9 cellular contexts compared by ENCODE assay signal in genomic region chr12:57753938-57754337, GRCh38. TPM values are rescaled to one million over a fixed set of nuclear protein-coding genes. Genes with fewer than 3 reads are reported as not detected.
DNase-seq lines count a peak whose midpoint lies in the region; ATAC-seq, FAIRE-seq and TF ChIP-seq lines count a peak whose summit lies in the region.
"Had no signal": no experiment of that assay in that cellular context is flagged by ENCODE, and none has a peak within 500 bp of the region (broad histone marks: within the 10 kb centered on the region; RNA-seq: fewer than 3 reads in every experiment).

No MANE protein-coding gene starts in this region.

- H3K36me3 Mint-ChIP-seq in CD8-positive, alpha-beta T cell = peaks cover 39% of the 10 kb centered on the region
- H3K36me3 Mint-ChIP-seq in nephron progenitor cell (ENCODE audit: low read depth) = peaks cover 33% of the 10 kb centered on the region

- H4K20me1 ChIP-seq in K562 (replicated peaks; ENCODE audit: control insufficient read depth, insufficient read depth, low read length) = no peaks in the 10 kb centered on the region

- no peak for ATAC-seq in CD8-positive, alpha-beta T cell
- ATAC-seq in K562 (no peak), left colon (no peak), GM21576 (IDR thresholded peaks at IDR 0.05; ENCODE audit: unreplicated experiment) (no peak)
- ATAC-seq: Right ventricle myocardium inferior had no signal

- BruUV-seq in K562 (replicated peaks; lab: Mats Ljungman, UMichigan) = no TSS peak

- intact Hi-C loops in CD8-positive, alpha-beta T cell (cut with DNase I, micrococcal nuclease) = loop anchor here (2.0 to 5.0 kb wide), 6 partner anchors 61 to 1827 kb away; partner anchors contain the start of genes CTDSP2 (in 1 of the 2), MBD6 (in 1 of the 2), NAB2 (in 1 of the 2) and PYM1 (in 1 of the 2)
- intact Hi-C loops in K562 (cut with micrococcal nuclease) = loop anchor here (2.0 kb wide), 1 partner anchor 19 kb away; the partner anchor contains the start of genes EEF1AKMT3 and METTL1
- intact Hi-C loops in left colon (cut with DNase I, micrococcal nuclease) = no loop called here

- H3K36me3 ChIP-seq in CD8-positive, alpha-beta T cell (ENCODE audit: insufficient read depth, low read length) = peaks cover 5% of the 10 kb centered on the region
- H3K36me3 ChIP-seq in K562 (ENCODE audit: control insufficient read depth, insufficient read depth, low read length) = peaks cover 39% of the 10 kb centered on the region

- no peak for TF ChIP-seq CTCF in CD8-positive, alpha-beta T cell (IDR thresholded peaks at IDR 0.05)
- TF ChIP-seq CTCF in K562 (IDR thresholded peaks at IDR 0.05 in 2 of 3, conservative IDR thresholded peaks at IDR 0.05 in 1 of 3; ENCODE audit: insufficient read depth in 2 of 3, low read depth in 1 of 3, low read length in 3 of 3) (no peak), nephron progenitor cell (IDR thresholded peaks at IDR 0.05) (no peak)

- H3K4me3 ChIP-seq in CD8-positive, alpha-beta T cell (ENCODE audit: low read depth, low read length) = no peak overlapping the region
- peak overlapping the region; percentile 57 for H3K4me3 ChIP-seq in Jurkat, Clone E6-1 (ENCODE audit: low read length)
- H3K4me3 ChIP-seq in K562 = 0 out of 2 replicates have a peak overlapping the region, but pooled peaks have one; percentile 9

- WGBS in K562 (ENCODE audit: insufficient coverage, low coverage, missing lambda C conversion rate) = 29% methylated on average over 1 of the region's 1 CpG

- no peaks in the 10 kb centered on the region for H3K9me3 Mint-ChIP-seq in CD8-positive, alpha-beta T cell
- no peaks in the 10 kb centered on the region for H3K9me3 Mint-ChIP-seq in nephron progenitor cell

- TF ChIP-seq RAD21 in K562 (CRISPR knock-in tag; conservative IDR thresholded peaks at IDR 0.05 in 1 of 2, IDR thresholded peaks at IDR 0.05 in 1 of 2) = no peak

- H3K4me1 Mint-ChIP-seq in CD8-positive, alpha-beta T cell (ENCODE audit: low read depth) = peaks cover 60% of the 10 kb centered on the region
- H3K4me1 Mint-ChIP-seq in nephron progenitor cell = peaks cover 53% of the 10 kb centered on the region

- H3K4me3 Mint-ChIP-seq in CD8-positive, alpha-beta T cell = peak overlapping the region; percentile 87
- H3K4me3 Mint-ChIP-seq in nephron progenitor cell = peak overlapping the region; percentile 91

- POLR2A ChIA-PET in CD8-positive, alpha-beta T cell (lab: Charles Lee) = interaction anchor here (0.6 to 1.4 kb wide), 2 partner anchors 11 to 93 kb away, joined by 3 read pairs; partner anchors contain the start of gene CTDSP2
- POLR2A ChIA-PET in K562 (lab: Yijun Ruan, JAX) = interaction anchor here (0.9 to 1.0 kb wide), 4 partner anchors 8 to 22 kb away, joined by 3 to 5 read pairs (median 3); partner anchors contain the start of genes EEF1AKMT3 and METTL1

- peaks cover 52% of the 10 kb centered on the region for H3K4me1 ChIP-seq in CD8-positive, alpha-beta T cell (ENCODE audit: insufficient read depth, low read length)
- peaks cover 40% of the 10 kb centered on the region in 2 experiments for H3K4me1 ChIP-seq in K562 (replicated peaks in 1 of 2; ENCODE audit: control insufficient read depth in 2 of 2, insufficient read depth in 2 of 2, low read length in 2 of 2)

- TF ChIP-seq POLR2A in K562 (conservative IDR thresholded peaks at IDR 0.05) = no peak

- H2AFZ ChIP-seq in K562 (ENCODE audit: low read depth, low read length) = peak overlapping the region; percentile 64

- in situ Hi-C loops in K562 (cut with MboI) = no loop called here

- H3K27ac Mint-ChIP-seq in CD8-positive, alpha-beta T cell = peak overlapping the region; percentile 88
- peak overlapping the region; percentile 47 for H3K27ac Mint-ChIP-seq in nephron progenitor cell

- no peaks in the 10 kb centered on the region for H3K27me3 Mint-ChIP-seq in CD8-positive, alpha-beta T cell (ENCODE audit: low read depth)
- H3K27me3 Mint-ChIP-seq in nephron progenitor cell (ENCODE audit: low read depth, poor library complexity) = peaks cover 60% of the 10 kb centered on the region

- H3K9me1 ChIP-seq in K562 (ENCODE audit: control insufficient read depth, insufficient read depth, low read length) = no peaks in the 10 kb centered on the region

- H3K27me3 ChIP-seq in CD8-positive, alpha-beta T cell (ENCODE audit: insufficient read depth, low read length) = no peaks in the 10 kb centered on the region
- H3K27me3 ChIP-seq in K562 (ENCODE audit: control insufficient read depth in 2 of 2, insufficient read depth in 2 of 2, low read length in 2 of 2) = no peaks in the 10 kb centered on the region

- peak overlapping the region; percentile 84 for H3K27ac ChIP-seq in CD8-positive, alpha-beta T cell (ENCODE audit: low read depth, low read length)
- peak overlapping the region; percentile 71 for H3K27ac ChIP-seq in K562 (ENCODE audit: extremely low read depth, low read depth, low read length)

- peak overlapping the region in 1 of 2 experiments; percentile 41; a peak in 1 of 4 replicates for H3K9ac ChIP-seq in K562 (ENCODE audit: insufficient read depth in 1 of 2, low read depth in 2 of 2, low read length in 2 of 2)

- FAIRE-seq in K562 (lab: Jason Lieb, UNC) = peak; percentile 67

- H3K4me2 ChIP-seq in K562 (ENCODE audit: insufficient read depth, low read length) = peak overlapping the region; percentile 94

- CTCF ChIA-PET in CD8-positive, alpha-beta T cell (lab: Charles Lee) = interaction anchor here (0.6 to 1.3 kb wide), 3 partner anchors 12 to 152 kb away, joined by 3 to 5 read pairs (median 3); no protein-coding TSS in a partner anchor
- CTCF ChIA-PET in K562 (lab: Yijun Ruan, JAX; ENCODE audit: low intra/inter-chr PET ratio) = no interaction called here

- DNase-seq in CD8-positive, alpha-beta T cell = no peak
- DNase-seq in Jurkat, Clone E6-1 (ENCODE audit: low read depth, low spot score) = no peak
- DNase-seq in K562 (ENCODE audit: extremely low read depth in 1 of 4, low spot score in 3 of 4) (peak in 1 of 4 experiments; percentile 68), nephron progenitor cell (no peak), GOT3 (lab: John Stamatoyannopoulos, UW) (no peak), left colon (no peak), H4 (ENCODE audit: low spot score) (no peak)

- TF ChIP-seq EP300 in K562 (IDR thresholded peaks at IDR 0.05; ENCODE audit: low read length) = no peak

- peaks cover 46% of the 10 kb centered on the region for H3K79me2 ChIP-seq in K562 (ENCODE audit: control insufficient read depth, insufficient read depth, low read length)

- no peaks in the 10 kb centered on the region for H3K9me3 ChIP-seq in CD8-positive, alpha-beta T cell (ENCODE audit: low read length)
- H3K9me3 ChIP-seq in K562 (replicated peaks; ENCODE audit: control insufficient read depth, insufficient read depth, low read depth, low read length) = no peaks in the 10 kb centered on the region

RNA-seq across cellular contexts. Expression of gene MARCHF9, which starts 1.0 kb away (rescaled TPM):
- total RNA-seq in CD8-positive, alpha-beta T cell = 10 to 100 TPM; 23.1 to 25.1 TPM
- 35.9 TPM for polyA plus RNA-seq in Jurkat, Clone E6-1 (2012; ENCODE audit: insufficient read depth, insufficient read length)
- total RNA-seq in K562 (2011; cell fraction: chromatin; rRNA removed; ENCODE audit: low replicate concordance) = 16.0 and 31.2 TPM in 2 replicates
- 19.5 and 20.8 TPM in 2 replicates for total RNA-seq in K562 (2011; cell fraction: nucleolus; rRNA removed)
- total RNA-seq in K562 (2011; cell fraction: nucleoplasm; rRNA removed) = 19.7 and 22.6 TPM in 2 replicates
- total RNA-seq in K562 (2014; rRNA removed) (6.2 and 6.9 TPM in 2 replicates), K562 (2014; rRNA removed; fragmentation: Illumina TruSeq; extraction: Trizol) (2.9 and 4.2 TPM in 2 replicates), K562 (2015; rRNA removed; fragmentation: Illumina TruSeq; extraction: Trizol) (4.6 and 5.6 TPM in 2 replicates), K562 (2021) (10.1 and 10.7 TPM in 2 replicates), left colon (10 to 100 TPM; 12.2 to 13.1 TPM)
- polyA plus RNA-seq in K562 (2011; rRNA removed) (6.6 and 10.3 TPM in 2 replicates), K562 (2014; fragmentation: Illumina TruSeq; extraction: Trizol) (9.5 and 9.9 TPM in 2 replicates), K562 (2014; fragmentation: Nextera tagmentation; extraction: Ambion mirVana) (1 to 10 TPM in 1 of 2 experiments, under 1 TPM in 1; 0.80 to 1.3 TPM), K562 (2014; rRNA removed) (9.7 and 12.4 TPM in 2 replicates)
- 7.2 and 10.1 TPM in 2 replicates for polyA plus RNA-seq in K562 (2011; cell fraction: cytosol; rRNA removed)
- 18.7 and 23.4 TPM in 2 replicates for polyA plus RNA-seq in K562 (2011; cell fraction: nucleus; rRNA removed)
- 7.2 and 10.2 TPM in 2 replicates for polyA plus RNA-seq in K562 (2012)
- 5.3 and 5.6 TPM in 2 replicates for polyA minus RNA-seq in K562 (2011; rRNA and poly(A)+ RNA removed)
- polyA minus RNA-seq in K562 (2011; cell fraction: cytosol; rRNA and poly(A)+ RNA removed) = 3.7 and 4.7 TPM in 2 replicates
- 5.0 and 5.2 TPM in 2 replicates for polyA minus RNA-seq in K562 (2011; cell fraction: nucleus; rRNA and poly(A)+ RNA removed)
- total RNA-seq in H4 (2014; rRNA removed; shearing (Covaris generic)) = 5.5 and 7.3 TPM in 2 replicates

RNA-seq across cellular contexts. Expression of gene CDK4, which starts 1.8 kb away (rescaled TPM):
- 10 to 100 TPM in 1 of 2 experiments, 1 to 10 TPM in 1; 8.5 to 10.0 TPM for total RNA-seq in CD8-positive, alpha-beta T cell
- polyA plus RNA-seq in Jurkat, Clone E6-1 (2012; ENCODE audit: insufficient read depth, insufficient read length) = 370 TPM
- 135 and 229 TPM in 2 replicates for total RNA-seq in K562 (2011; cell fraction: chromatin; rRNA removed; ENCODE audit: low replicate concordance)
- 165 and 176 TPM in 2 replicates for total RNA-seq in K562 (2011; cell fraction: nucleolus; rRNA removed)
- 168 and 190 TPM in 2 replicates for total RNA-seq in K562 (2011; cell fraction: nucleoplasm; rRNA removed)
- total RNA-seq in K562 (2014; rRNA removed) = 237 and 282 TPM in 2 replicates
- 173 and 188 TPM in 2 replicates for total RNA-seq in K562 (2014; rRNA removed; fragmentation: Illumina TruSeq; extraction: Trizol)
- 216 and 217 TPM in 2 replicates for total RNA-seq in K562 (2015; rRNA removed; fragmentation: Illumina TruSeq; extraction: Trizol)
- total RNA-seq in K562 (2021) = 238 and 253 TPM in 2 replicates
- polyA plus RNA-seq in K562 (2011; rRNA removed) = 429 and 436 TPM in 2 replicates
- 496 and 542 TPM in 2 replicates for polyA plus RNA-seq in K562 (2011; cell fraction: cytosol; rRNA removed)
- 182 and 203 TPM in 2 replicates for polyA plus RNA-seq in K562 (2011; cell fraction: nucleus; rRNA removed)
- 227 and 292 TPM in 2 replicates for polyA plus RNA-seq in K562 (2012)
- polyA plus RNA-seq in K562 (2014; fragmentation: Illumina TruSeq; extraction: Trizol) = 347 and 427 TPM in 2 replicates
- 10 to 100 TPM; 37.8 to 62.8 TPM for polyA plus RNA-seq in K562 (2014; fragmentation: Nextera tagmentation; extraction: Ambion mirVana)
- polyA plus RNA-seq in K562 (2014; rRNA removed) = 309 and 339 TPM in 2 replicates
- 194 and 258 TPM in 2 replicates for polyA minus RNA-seq in K562 (2011; rRNA and poly(A)+ RNA removed)
- polyA minus RNA-seq in K562 (2011; cell fraction: cytosol; rRNA and poly(A)+ RNA removed) = 98.1 and 128 TPM in 2 replicates
- polyA minus RNA-seq in K562 (2011; cell fraction: nucleus; rRNA and poly(A)+ RNA removed) = 95.2 and 124 TPM in 2 replicates
- 10 to 100 TPM; 38.4 to 46.0 TPM for total RNA-seq in left colon
- 298 and 323 TPM in 2 replicates for total RNA-seq in H4 (2014; rRNA removed; shearing (Covaris generic))

RNA-seq across cellular contexts. Expression of gene TSPAN31, which starts 9.1 kb away (rescaled TPM):
- 1 to 10 TPM; 7.3 to 8.0 TPM for total RNA-seq in CD8-positive, alpha-beta T cell
- 6.1 TPM for polyA plus RNA-seq in Jurkat, Clone E6-1 (2012; ENCODE audit: insufficient read depth, insufficient read length)
- total RNA-seq in K562 (2011; cell fraction: chromatin; rRNA removed; ENCODE audit: low replicate concordance) = 36.4 and 39.7 TPM in 2 replicates
- total RNA-seq in K562 (2011; cell fraction: nucleolus; rRNA removed) = 29.6 and 31.4 TPM in 2 replicates
- total RNA-seq in K562 (2011; cell fraction: nucleoplasm; rRNA removed) = 39.6 and 43.3 TPM in 2 replicates
- total RNA-seq in K562 (2014; rRNA removed) (11.3 and 14.0 TPM in 2 replicates), K562 (2014; rRNA removed; fragmentation: Illumina TruSeq; extraction: Trizol) (14.3 and 14.7 TPM in 2 replicates), K562 (2015; rRNA removed; fragmentation: Illumina TruSeq; extraction: Trizol) (12.6 and 14.3 TPM in 2 replicates), K562 (2021) (11.0 and 12.4 TPM in 2 replicates), left colon (10 to 100 TPM; 28.9 to 40.6 TPM)
- polyA plus RNA-seq in K562 (2011; rRNA removed) (13.8 and 24.9 TPM in 2 replicates), K562 (2014; fragmentation: Illumina TruSeq; extraction: Trizol) (17.6 and 20.5 TPM in 2 replicates), K562 (2014; fragmentation: Nextera tagmentation; extraction: Ambion mirVana) (10 to 100 TPM; 20.1 to 26.4 TPM), K562 (2014; rRNA removed) (11.6 and 20.3 TPM in 2 replicates)
- polyA plus RNA-seq in K562 (2011; cell fraction: cytosol; rRNA removed) = 14.8 and 19.7 TPM in 2 replicates
- polyA plus RNA-seq in K562 (2011; cell fraction: nucleus; rRNA removed) = 14.7 and 19.0 TPM in 2 replicates
- 19.0 and 31.1 TPM in 2 replicates for polyA plus RNA-seq in K562 (2012)
- polyA minus RNA-seq in K562 (2011; rRNA and poly(A)+ RNA removed) = 10.0 and 19.6 TPM in 2 replicates
- 5.6 and 6.3 TPM in 2 replicates for polyA minus RNA-seq in K562 (2011; cell fraction: cytosol; rRNA and poly(A)+ RNA removed)
- polyA minus RNA-seq in K562 (2011; cell fraction: nucleus; rRNA and poly(A)+ RNA removed) = 10.2 and 10.6 TPM in 2 replicates
- 64.1 and 76.5 TPM in 2 replicates for total RNA-seq in H4 (2014; rRNA removed; shearing (Covaris generic))

RNA-seq across cellular contexts. Expression of gene CYP27B1, which starts 12.9 kb away (rescaled TPM):
- total RNA-seq in CD8-positive, alpha-beta T cell = 1 to 10 TPM; 2.0 to 2.2 TPM
- 7.6 TPM for polyA plus RNA-seq in Jurkat, Clone E6-1 (2012; ENCODE audit: insufficient read depth, insufficient read length)
- total RNA-seq in K562 (2011; cell fraction: chromatin; rRNA removed; ENCODE audit: low replicate concordance) = 12.2 and 25.6 TPM in 2 replicates
- total RNA-seq in K562 (2011; cell fraction: nucleolus; rRNA removed) = 10.4 and 15.5 TPM in 2 replicates
- total RNA-seq in K562 (2011; cell fraction: nucleoplasm; rRNA removed) = 9.8 and 15.3 TPM in 2 replicates
- total RNA-seq in K562 (2014; rRNA removed) (1.3 and 2.2 TPM in 2 replicates), K562 (2014; rRNA removed; fragmentation: Illumina TruSeq; extraction: Trizol) (0.57 and 0.65 TPM in 2 replicates), K562 (2015; rRNA removed; fragmentation: Illumina TruSeq; extraction: Trizol) (1.2 TPM in 2 replicates), K562 (2021) (2.6 and 4.2 TPM in 2 replicates), left colon (1 to 10 TPM in 1 of 2 donors, under 1 TPM in 1; 0.87 to 1.7 TPM)
- polyA plus RNA-seq in K562 (2011; rRNA removed) (2.5 and 7.0 TPM in 2 replicates), K562 (2014; fragmentation: Illumina TruSeq; extraction: Trizol) (1.5 and 1.8 TPM in 2 replicates), K562 (2014; fragmentation: Nextera tagmentation; extraction: Ambion mirVana) (under 1 TPM; 0.18 to 0.23 TPM), K562 (2014; rRNA removed) (3.1 and 3.8 TPM in 2 replicates)
- 2.6 and 4.3 TPM in 2 replicates for polyA plus RNA-seq in K562 (2011; cell fraction: cytosol; rRNA removed)
- 24.6 and 48.0 TPM in 2 replicates for polyA plus RNA-seq in K562 (2011; cell fraction: nucleus; rRNA removed)
- polyA plus RNA-seq in K562 (2012) = 1.8 and 2.4 TPM in 2 replicates
- 1.9 and 2.5 TPM in 2 replicates for polyA minus RNA-seq in K562 (2011; rRNA and poly(A)+ RNA removed)
- polyA minus RNA-seq in K562 (2011; cell fraction: cytosol; rRNA and poly(A)+ RNA removed) = 0.57 TPM in 1 of 2 replicates, not detected in the other
- polyA minus RNA-seq in K562 (2011; cell fraction: nucleus; rRNA and poly(A)+ RNA removed) = 6.1 and 7.3 TPM in 2 replicates
- 0.48 TPM in 1 of 2 replicates, not detected in the other for total RNA-seq in H4 (2014; rRNA removed; shearing (Covaris generic))

RNA-seq across cellular contexts. Expression of gene AGAP2, which starts 15.4 kb away (rescaled TPM):
- 10 to 100 TPM; 22.2 to 23.5 TPM for total RNA-seq in CD8-positive, alpha-beta T cell
- polyA plus RNA-seq in Jurkat, Clone E6-1 (2012; ENCODE audit: insufficient read depth, insufficient read length) = 25.0 TPM
- total RNA-seq in K562 (2011; cell fraction: chromatin; rRNA removed; ENCODE audit: low replicate concordance) = 0.12 and 0.74 TPM in 2 replicates
- total RNA-seq in K562 (2011; cell fraction: nucleolus; rRNA removed) = 0.26 and 0.67 TPM in 2 replicates
- 0.15 and 0.99 TPM in 2 replicates for total RNA-seq in K562 (2011; cell fraction: nucleoplasm; rRNA removed)
- total RNA-seq in K562 (2014; rRNA removed) (0.18 and 0.20 TPM in 2 replicates), K562 (2014; rRNA removed; fragmentation: Illumina TruSeq; extraction: Trizol) (0.13 and 0.36 TPM in 2 replicates), K562 (2015; rRNA removed; fragmentation: Illumina TruSeq; extraction: Trizol) (0.04 and 0.08 TPM in 2 replicates), K562 (2021) (0.31 and 0.60 TPM in 2 replicates), left colon (1 to 10 TPM in 1 of 2 donors, under 1 TPM in 1; 0.92 to 1.5 TPM)
- polyA plus RNA-seq in K562 (2011; rRNA removed) (0.12 and 0.36 TPM in 2 replicates), K562 (2014; fragmentation: Illumina TruSeq; extraction: Trizol) (0.19 and 0.77 TPM in 2 replicates), K562 (2014; fragmentation: Nextera tagmentation; extraction: Ambion mirVana) (under 1 TPM in 1 of 2 experiments, not detected in 1; 0.07 TPM), K562 (2014; rRNA removed) (0.20 and 0.88 TPM in 2 replicates)
- polyA plus RNA-seq in K562 (2011; cell fraction: cytosol; rRNA removed) = 0.06 and 0.22 TPM in 2 replicates
- polyA plus RNA-seq in K562 (2011; cell fraction: nucleus; rRNA removed) = 0.39 and 0.57 TPM in 2 replicates
- polyA plus RNA-seq in K562 (2012) = 0.46 and 0.65 TPM in 2 replicates
- polyA minus RNA-seq in K562 (2011; rRNA and poly(A)+ RNA removed) = 0.09 and 0.67 TPM in 2 replicates
- not detected in 2 replicates for polyA minus RNA-seq in K562 (2011; cell fraction: cytosol; rRNA and poly(A)+ RNA removed)
- 0.11 and 0.27 TPM in 2 replicates for polyA minus RNA-seq in K562 (2011; cell fraction: nucleus; rRNA and poly(A)+ RNA removed)
- 0.99 and 2.4 TPM in 2 replicates for total RNA-seq in H4 (2014; rRNA removed; shearing (Covaris generic))

Comparison
In these comparisons a context has a peak if more than half of its experiments do, and no peak if none do; other contexts are left out.
1. intact Hi-C loops: an anchor here in CD8-positive, alpha-beta T cell (2.0 to 5.0 kb wide) and K562 (2.0 kb wide); none called in left colon.